In genomic region chr5:98664736-98665135, GRCh38 we compare ENCODE assay signal across 29 cellular contexts.
"Had no signal": no experiment of that assay in that cellular context is flagged by ENCODE, and none has a peak within 500 bp of the region (broad histone marks: within the 10 kb centered on the region; RNA-seq: fewer than 3 reads in every experiment).

No MANE protein-coding gene starts in this region.

- H3K36me3 ChIP-seq: left lung, pancreas, prostate gland, suprapubic skin, thoracic aorta, tibial artery, uterus had no signal

- H3K4me1 Mint-ChIP-seq: mesothelial cell of epicardium, naive B cell, natural killer cell had no signal

- FAIRE-seq: keratinocyte, pancreas had no signal

- H3K27me3 Mint-ChIP-seq: type B pancreatic cell had no signal

- H3K36me3 Mint-ChIP-seq: mesothelial cell of epicardium, naive B cell, type B pancreatic cell had no signal

- H3K27ac Mint-ChIP-seq: mesothelial cell of epicardium; naive B cell; natural killer cell; stimulated activated naive CD8-positive, alpha-beta T cell treated with anti-CD3 and anti-CD28 coated beads, Interleukin-15, Interleukin-2, amounts not matched to agents 100 ng/mL and 50 ng/mL, for 24 hours; type B pancreatic cell had no signal

- H3K9me3 ChIP-seq: pancreas, prostate gland, thoracic aorta, tibial artery, uterus had no signal

- ATAC-seq: left colon, left lung, natural killer cell, pancreas, right cardiac atrium, sciatic nerve had no signal

- DNase-seq: hippocampal formation; kidney glomerular epithelial cell; left colon; left lung; mesendoderm; naive B cell; natural killer cell; nucleus accumbens; pancreas; posterior cingulate gyrus; retina; right cardiac atrium; stimulated activated CD4-positive, alpha-beta T cell treated with anti-CD3 and anti-CD28 coated beads, Interleukin-12 subunit alpha, Interleukin-12 subunit beta, amount 100 ng/mL, for 4 hours; stimulated activated CD4-positive, alpha-beta T cell treated with anti-CD3 and anti-CD28 coated beads, Interleukin-15, amount 100 ng/mL, for 24 hours; stimulated activated CD4-positive, alpha-beta T cell treated with anti-CD3 and anti-CD28 coated beads, Interleukin-2, amount 100 ng/mL, for 24 hours; stimulated activated CD4-positive, alpha-beta T cell treated with anti-CD3 and anti-CD28 coated beads, Interleukin-4, amount 100 ng/mL, for 1 hour; stimulated activated naive CD4-positive, alpha-beta T cell; tibial artery; uterus had no signal

- H3K27ac ChIP-seq: left lung, pancreas, prostate gland, skin epidermis, suprapubic skin, thoracic aorta, tibial artery, uterus had no signal

- H3K4me1 ChIP-seq: left lung, pancreas, prostate gland, suprapubic skin, tibial artery, uterus had no signal

- H3K4me3 ChIP-seq: left lung, lung, pancreas, prostate gland, skin epidermis, suprapubic skin, thoracic aorta, tibial artery, uterus had no signal

- H3K4me3 Mint-ChIP-seq: mesothelial cell of epicardium; naive B cell; natural killer cell; stimulated activated naive CD8-positive, alpha-beta T cell treated with anti-CD3 and anti-CD28 coated beads, Interleukin-15, Interleukin-2, amounts not matched to agents 100 ng/mL and 50 ng/mL, for 24 hours; type B pancreatic cell had no signal

- H3K27me3 ChIP-seq: left lung, pancreas, suprapubic skin, tibial artery, uterus had no signal
